Comparison of ENCODE assay signal across 22 cellular contexts in genomic region chr7:2818653-2819052, GRCh38. TPM values are rescaled to one million over a fixed set of nuclear protein-coding genes. Genes with fewer than 3 reads are reported as not detected.
DNase-seq lines count a peak whose midpoint lies in the region; TF ChIP-seq lines count a peak whose summit lies in the region.
"Had no signal": no experiment of that assay in that cellular context is flagged by ENCODE, and none has a peak within 500 bp of the region (broad histone marks: within the 10 kb centered on the region; RNA-seq: fewer than 3 reads in every experiment).

No MANE protein-coding gene starts in this region.

- peaks cover 100% of the 10 kb centered on the region for H3K4me1 ChIP-seq in BLaER1

- peaks cover 23% of the 10 kb centered on the region; the same call in 1 of the 2 replicates for H3K36me3 ChIP-seq in BLaER1
- H3K36me3 ChIP-seq: ascending aorta, neutrophil, suprapubic skin had no signal

- no peaks in the 10 kb centered on the region for H3K9me3 Mint-ChIP-seq in HFFc6
- no peaks in the 10 kb centered on the region for H3K9me3 Mint-ChIP-seq in chondrocyte (ENCODE audit: low read depth)
- H3K9me3 Mint-ChIP-seq in nephron progenitor cell = peaks cover 5% of the 10 kb centered on the region
- H3K9me3 Mint-ChIP-seq: activated naive CD4-positive, alpha-beta T cell treated with anti-CD3 and anti-CD28 coated beads, Interleukin-2, amount 50 U/mL, for 24 hours; CD4-positive, CD25-positive, alpha-beta regulatory T cell; central memory CD8-positive, alpha-beta T cell had no signal

- H3K9me3 ChIP-seq in BLaER1 = no peaks in the 10 kb centered on the region
- H3K9me3 ChIP-seq: ascending aorta, neutrophil, suprapubic skin had no signal

- H3K27me3 Mint-ChIP-seq in HFFc6 (ENCODE audit: insufficient read depth) = peaks cover 2% of the 10 kb centered on the region; the same call in 1 of the 2 replicates
- H3K27me3 Mint-ChIP-seq in chondrocyte (ENCODE audit: low read depth) = no peaks in the 10 kb centered on the region
- H3K27me3 Mint-ChIP-seq in nephron progenitor cell (ENCODE audit: low read depth, poor library complexity) = no peaks in the 10 kb centered on the region
- H3K27me3 Mint-ChIP-seq: activated naive CD4-positive, alpha-beta T cell treated with anti-CD3 and anti-CD28 coated beads, Interleukin-2, amount 50 U/mL, for 24 hours; CD4-positive, CD25-positive, alpha-beta regulatory T cell; central memory CD8-positive, alpha-beta T cell had no signal

- peaks cover 48% of the 10 kb centered on the region for H4K20me1 ChIP-seq in BLaER1

- peaks cover 68% of the 10 kb centered on the region for H3K4me1 Mint-ChIP-seq in HFFc6 (ENCODE audit: low read depth)
- peaks cover 96% of the 10 kb centered on the region for H3K4me1 Mint-ChIP-seq in chondrocyte (ENCODE audit: low read depth)
- H3K4me1 Mint-ChIP-seq in nephron progenitor cell = peaks cover 61% of the 10 kb centered on the region

- H3K27ac ChIP-seq in BLaER1 = peak overlapping the region; percentile 68
- H3K27ac ChIP-seq: ascending aorta, neutrophil, suprapubic skin had no signal

- peak overlapping the region; percentile 89 for H3K4me2 ChIP-seq in BLaER1

- DNase-seq in HFFc6 (no peak), chondrocyte (ENCODE audit: low spot score) (no peak), nephron progenitor cell (no peak), NCI-H748 treated with DMSO at 0.1 percent for 48 hours (lab: John Stamatoyannopoulos, UW) (no peak), Kasumi-1 (lab: John Stamatoyannopoulos, UW) (no peak), amniotic stem cell (lab: John Stamatoyannopoulos, UW) (no peak), middle frontal gyrus (ENCODE audit: extremely low spot score, low spot score) (no peak)
- DNase-seq: activated T-cell treated with anti-CD3 and anti-CD28 coated beads, Interleukin-2, amount 50 U/mL, for 48 hours; CD4-positive, CD25-positive, alpha-beta regulatory T cell; foreskin melanocyte; Karpas-422; left colon; NCI-H2029; NCI-H345; stimulated activated CD4-positive, alpha-beta T cell treated with anti-CD3 and anti-CD28 coated beads, Interleukin-12 subunit alpha, Interleukin-12 subunit beta, amount 100 ng/mL, for 4 hours; T1000 had no signal

- no peaks in the 10 kb centered on the region for H3K27me3 ChIP-seq in BLaER1
- H3K27me3 ChIP-seq: ascending aorta, neutrophil, suprapubic skin had no signal

- H3K4me3 Mint-ChIP-seq in HFFc6 = no peak overlapping the region
- no peak overlapping the region for H3K4me3 Mint-ChIP-seq in chondrocyte (ENCODE audit: unreplicated experiment)
- no peak overlapping the region for H3K4me3 Mint-ChIP-seq in nephron progenitor cell
- H3K4me3 Mint-ChIP-seq: activated naive CD4-positive, alpha-beta T cell treated with anti-CD3 and anti-CD28 coated beads, Interleukin-2, amount 50 U/mL, for 24 hours; CD4-positive, CD25-positive, alpha-beta regulatory T cell; central memory CD8-positive, alpha-beta T cell had no signal

- TF ChIP-seq CTCF in HFFc6 (IDR thresholded peaks at IDR 0.05) = no peak
- TF ChIP-seq CTCF in chondrocyte (IDR thresholded peaks at IDR 0.05) = no peak
- TF ChIP-seq CTCF in nephron progenitor cell (IDR thresholded peaks at IDR 0.05) = no peak

- peak overlapping the region; percentile 45 for H3K9ac ChIP-seq in BLaER1

- H3K36me3 Mint-ChIP-seq in HFFc6 (ENCODE audit: low read depth) = peaks cover 21% of the 10 kb centered on the region
- H3K36me3 Mint-ChIP-seq in chondrocyte (ENCODE audit: low read depth) = peaks cover 2% of the 10 kb centered on the region
- peaks cover 45% of the 10 kb centered on the region for H3K36me3 Mint-ChIP-seq in nephron progenitor cell (ENCODE audit: low read depth)

- no peak overlapping the region for H3K4me3 ChIP-seq in BLaER1
- H3K4me3 ChIP-seq: ascending aorta, suprapubic skin had no signal

- peak overlapping the region; percentile 97 for H3K27ac Mint-ChIP-seq in HFFc6
- peak overlapping the region; percentile 36 for H3K27ac Mint-ChIP-seq in chondrocyte (ENCODE audit: unreplicated experiment)
- peak overlapping the region; percentile 39 for H3K27ac Mint-ChIP-seq in nephron progenitor cell
- H3K27ac Mint-ChIP-seq: activated naive CD4-positive, alpha-beta T cell treated with anti-CD3 and anti-CD28 coated beads, Interleukin-2, amount 50 U/mL, for 24 hours had no signal

RNA-seq across cellular contexts. Expression of gene GNA12, which starts 25.5 kb away (rescaled TPM):
- 10 to 100 TPM; 52.9 to 61.9 (median 57.6) TPM for total RNA-seq in HFFc6 (2021; fragmentation: NEBNext Ultra II Directional; extraction: Animal tissue kit (Norgen Biotek cat#: 25700))
- total RNA-seq in chondrocyte = 77.5 to 111 TPM (median 108 TPM) in 3 replicates

Comparison
In these comparisons a context has a peak if more than half of its experiments do, and no peak if none do; other contexts are left out.
1. H3K27ac Mint-ChIP-seq: peak in every context shown above with its lines; median percentile 97 in HFFc6; 39 in nephron progenitor cell; 36 in chondrocyte.